In genomic region chr6:114707081-114707480, GRCh38 we compare ENCODE assay signal across 1 cellular context.
TF ChIP-seq lines count a peak whose summit lies in the region.

No MANE protein-coding gene starts in this region.

TF ChIP-seq in WTC11, 78 proteins besides CTCF, POLR2A, EP300 and RAD21:
- TF ChIP-seq PREB (CRISPR knock-in tag; IDR thresholded peaks at IDR 0.05; ENCODE audit: borderline replicate concordance), result no peak
- TF ChIP-seq ZNF532 (CRISPR knock-in tag; IDR thresholded peaks at IDR 0.05; ENCODE audit: borderline replicate concordance), result no peak
- no peak for TF ChIP-seq CBFB (CRISPR knock-in tag; IDR thresholded peaks at IDR 0.05; ENCODE audit: low read depth)
- TF ChIP-seq CDX4 (CRISPR knock-in tag; IDR thresholded peaks at IDR 0.05; ENCODE audit: borderline replicate concordance), result no peak
- TF ChIP-seq NFE2L1 (CRISPR knock-in tag; IDR thresholded peaks at IDR 0.05), result no peak
- no peak for TF ChIP-seq SMAD4 (CRISPR knock-in tag; IDR thresholded peaks at IDR 0.05)
- TF ChIP-seq GTF2I (CRISPR knock-in tag; conservative IDR thresholded peaks at IDR 0.05), result no peak
- TF ChIP-seq AR (CRISPR knock-in tag; IDR thresholded peaks at IDR 0.05), result no peak
